ENCODE assay signal across 8 cellular contexts in genomic region chr17:18857864-18858566, GRCh38. TPM values are rescaled to one million over a fixed set of nuclear protein-coding genes. Genes with fewer than 3 reads are reported as not detected.
DNase-seq lines count a peak whose midpoint lies in the region; FAIRE-seq and TF ChIP-seq lines count a peak whose summit lies in the region.

Gene PRPSAP2, plus strand, starts transcription at chr17:18858131. Its CDS starts 7,703 bp downstream, at chr17:18865834.

- peak within 1 kb of the TSS; percentile 95 for H3K9ac ChIP-seq in ES-I3 (ENCODE audit: low read depth, low read length)
- H3K9ac ChIP-seq in SK-N-SH = peak within 1 kb of the TSS; percentile 84
- H3K9ac ChIP-seq in subcutaneous abdominal adipose tissue (ENCODE audit: low read length in 5 of 5) = peak within 1 kb of the TSS in 4 of 5 donors; percentile 43 to 84 (median 78)

- H3K36me3 ChIP-seq in ES-I3 (ENCODE audit: insufficient read depth, low read length) = no peaks in the 10 kb centered on the region
- H3K36me3 ChIP-seq in SK-N-SH (replicated peaks in 1 of 2; ENCODE audit: control insufficient read depth in 1 of 2, insufficient read depth in 2 of 2, low read length in 1 of 2) = no peaks in the 10 kb centered on the region
- no peaks in the 10 kb centered on the region for H3K36me3 ChIP-seq in neutrophil
- H3K36me3 ChIP-seq in subcutaneous abdominal adipose tissue (ENCODE audit: control insufficient read depth in 5 of 5, insufficient read depth in 5 of 5, low read length in 5 of 5) = no peaks in the 10 kb centered on the region

- CTCF ChIA-PET in SK-N-SH (lab: Yijun Ruan, JAX) = interaction anchor here (1.2 to 1.9 kb wide), 2 partner anchors 91 to 103 kb away, joined by 5 to 6 read pairs; no protein-coding TSS in a partner anchor
- CTCF ChIA-PET in activated naive CD4-positive, alpha-beta T cell treated with anti-CD3 and anti-CD28 coated beads, Interleukin-2, amount 10 ng/mL, durations not matched to agents 7 days and 5 days (lab: Charles Lee) = interaction anchor here (1.3 kb wide), 1 partner anchor 146 kb away, joined by 3 read pairs; the partner anchor contains the start of gene FAM83G

- DNase-seq in HFFc6 = peak; percentile 89
- DNase-seq in NCI-H1092 treated with DMSO at 0.1 percent for 48 hours (lab: John Stamatoyannopoulos, UW) = peak; percentile 93
- DNase-seq in SK-N-SH = peak; percentile 99
- DNase-seq in activated naive CD4-positive, alpha-beta T cell treated with anti-CD3 and anti-CD28 coated beads, Interleukin-2, amount 10 ng/mL, durations not matched to agents 7 days and 5 days = peak; percentile 96
- DNase-seq in frontal cortex (ENCODE audit: low spot score in 2 of 2) = peak; percentile 97

- no peaks in the 10 kb centered on the region for H3K27me3 ChIP-seq in SK-N-SH (ENCODE audit: insufficient read depth)
- no peaks in the 10 kb centered on the region for H3K27me3 ChIP-seq in neutrophil
- no peaks in the 10 kb centered on the region for H3K27me3 ChIP-seq in subcutaneous abdominal adipose tissue (ENCODE audit: control insufficient read depth in 5 of 5, insufficient read depth in 4 of 5, low read length in 5 of 5)

- peak within 1 kb of the TSS; percentile 93 for H3K4me3 Mint-ChIP-seq in HFFc6
- peak within 1 kb of the TSS; percentile 90 for H3K4me3 Mint-ChIP-seq in activated naive CD4-positive, alpha-beta T cell treated with anti-CD3 and anti-CD28 coated beads, Interleukin-2, amount 10 ng/mL, durations not matched to agents 7 days and 5 days

- TF ChIP-seq CTCF in HFFc6 (IDR thresholded peaks at IDR 0.05) = no peak
- TF ChIP-seq CTCF in SK-N-SH (IDR thresholded peaks at IDR 0.05) = 0 out of 2 replicates have a peak, but pooled peaks have one; percentile 9
- TF ChIP-seq CTCF in neutrophil (IDR thresholded peaks at IDR 0.05) = peak; percentile 42

- FAIRE-seq in frontal cortex (lab: Jason Lieb, UNC) = no peak

- POLR2A ChIA-PET in SK-N-SH (lab: Yijun Ruan, JAX) = interaction anchor here (0.5 to 1.0 kb wide), 2 partner anchors 68 to 529 kb away, joined by 3 read pairs; no protein-coding TSS in a partner anchor

- H3K27ac Mint-ChIP-seq in HFFc6 = peak within 1 kb of the TSS; percentile 73
- H3K27ac Mint-ChIP-seq in activated naive CD4-positive, alpha-beta T cell treated with anti-CD3 and anti-CD28 coated beads, Interleukin-2, amount 10 ng/mL, durations not matched to agents 7 days and 5 days = peak within 1 kb of the TSS; percentile 90

- H3K27me3 Mint-ChIP-seq in HFFc6 (ENCODE audit: insufficient read depth) = no peaks in the 10 kb centered on the region; the same call in 1 of the 2 replicates
- no peaks in the 10 kb centered on the region for H3K27me3 Mint-ChIP-seq in activated naive CD4-positive, alpha-beta T cell treated with anti-CD3 and anti-CD28 coated beads, Interleukin-2, amount 10 ng/mL, durations not matched to agents 7 days and 5 days

- no peaks in the 10 kb centered on the region for H4K20me1 ChIP-seq in SK-N-SH (ENCODE audit: insufficient read depth)

- H3K79me2 ChIP-seq in SK-N-SH (ENCODE audit: insufficient read depth) = peaks cover 60% of the 10 kb centered on the region

- H3K4me1 ChIP-seq in ES-I3 (ENCODE audit: insufficient read depth, low read length) (peaks cover 5% of the 10 kb centered on the region; the same call in 1 of the 2 replicates), SK-N-SH (ENCODE audit: control insufficient read depth in 1 of 2, insufficient read depth in 2 of 2, low read depth in 1 of 2, low read length in 1 of 2) (peaks cover 7 to 17% of the 10 kb centered on the region in 2 experiments; a peak in 3 of 4 replicates), neutrophil (ENCODE audit: control insufficient read depth in 1 of 2, insufficient read depth in 1 of 2, low read depth in 1 of 2, low read length in 1 of 2) (peaks cover 36 to 38% of the 10 kb centered on the region in 2 experiments), subcutaneous abdominal adipose tissue (ENCODE audit: control insufficient read depth in 5 of 5, insufficient read depth in 5 of 5, low read length in 5 of 5) (peaks cover 0 to 37% (median 27%) of the 10 kb centered on the region in 5 donors)

- H3K27ac ChIP-seq in SK-N-SH (ENCODE audit: low read depth in 2 of 2, low read length in 1 of 2) (peak within 1 kb of the TSS; percentile 54 to 89; a peak in 3 of 4 replicates), neutrophil (peak within 1 kb of the TSS; percentile 80), subcutaneous abdominal adipose tissue (ENCODE audit: low read depth, low read length) (peak within 1 kb of the TSS; percentile 58)

- H3K9me2 ChIP-seq in SK-N-SH = no peaks in the 10 kb centered on the region

- H3K4me1 Mint-ChIP-seq in HFFc6 (ENCODE audit: low read depth) = peaks cover 39% of the 10 kb centered on the region
- peaks cover 59% of the 10 kb centered on the region for H3K4me1 Mint-ChIP-seq in activated naive CD4-positive, alpha-beta T cell treated with anti-CD3 and anti-CD28 coated beads, Interleukin-2, amount 10 ng/mL, durations not matched to agents 7 days and 5 days

- WGBS in SK-N-SH (ENCODE audit: low lambda C conversion rate) = 0% methylated on average over 20 of the region's 58 CpGs

- peak within 1 kb of the TSS; percentile 72 to 77 for H3K4me3 ChIP-seq in SK-N-SH (ENCODE audit: low read depth in 2 of 2, low read length in 1 of 2)
- peak within 1 kb of the TSS; percentile 73 to 82 for H3K4me3 ChIP-seq in neutrophil (ENCODE audit: low read depth in 1 of 2, low read length in 1 of 2)
- peak within 1 kb of the TSS; percentile 72 to 83 (median 73) for H3K4me3 ChIP-seq in subcutaneous abdominal adipose tissue (ENCODE audit: low read depth in 1 of 5, low read length in 5 of 5)

- peak within 1 kb of the TSS; percentile 79 for H2AFZ ChIP-seq in SK-N-SH (ENCODE audit: low read depth)

- H3F3A ChIP-seq in SK-N-SH (replicated peaks; ENCODE audit: insufficient read depth) = no peaks in the 10 kb centered on the region

- peaks cover 8% of the 10 kb centered on the region; the same call in 1 of the 2 replicates for H3K36me3 Mint-ChIP-seq in HFFc6 (ENCODE audit: low read depth)
- H3K36me3 Mint-ChIP-seq in activated naive CD4-positive, alpha-beta T cell treated with anti-CD3 and anti-CD28 coated beads, Interleukin-2, amount 10 ng/mL, durations not matched to agents 7 days and 5 days = peaks cover 12% of the 10 kb centered on the region

- no peaks in the 10 kb centered on the region for H3K9me3 Mint-ChIP-seq in HFFc6
- no peaks in the 10 kb centered on the region for H3K9me3 Mint-ChIP-seq in activated naive CD4-positive, alpha-beta T cell treated with anti-CD3 and anti-CD28 coated beads, Interleukin-2, amount 10 ng/mL, durations not matched to agents 7 days and 5 days

- TF ChIP-seq EP300 in SK-N-SH (IDR thresholded peaks at IDR 0.05; ENCODE audit: borderline replicate concordance in 1 of 2, low read depth in 1 of 2, low read length in 1 of 2) = no peak

- no peaks in the 10 kb centered on the region for H3K9me3 ChIP-seq in ES-I3 (ENCODE audit: control insufficient read depth, insufficient read depth, low read length)
- no peaks in the 10 kb centered on the region for H3K9me3 ChIP-seq in SK-N-SH
- H3K9me3 ChIP-seq in neutrophil = no peaks in the 10 kb centered on the region
- H3K9me3 ChIP-seq in subcutaneous abdominal adipose tissue (ENCODE audit: control insufficient read depth in 5 of 5, low read length in 5 of 5) = no peaks in the 10 kb centered on the region

- no peak for TF ChIP-seq RAD21 in SK-N-SH (IDR thresholded peaks at IDR 0.05; ENCODE audit: low read length)

- H3K4me2 ChIP-seq in SK-N-SH = peak within 1 kb of the TSS; percentile 87

TF ChIP-seq in SK-N-SH, 30 proteins besides CTCF, POLR2A, EP300 and RAD21:
- TF ChIP-seq YY1 (IDR thresholded peaks at IDR 0.05; ENCODE audit: low read depth) = peak; percentile 77; the same call in 1 of the 2 replicates
- peak; percentile 27; the same call in 1 of the 2 replicates for TF ChIP-seq NRF1 (IDR thresholded peaks at IDR 0.05; ENCODE audit: low read depth, low read length)
- TF ChIP-seq POLR2AphosphoS5 (IDR thresholded peaks at IDR 0.05; ENCODE audit: low read depth, low read length) = peak; percentile 82
- no peak for TF ChIP-seq IRF3 (IDR thresholded peaks at IDR 0.05; ENCODE audit: low read depth, low read length)
- TF ChIP-seq TAF1 (IDR thresholded peaks at IDR 0.05; ENCODE audit: borderline replicate concordance, low read depth, low read length) = peak; percentile 78
- TF ChIP-seq CHD2 (IDR thresholded peaks at IDR 0.05; ENCODE audit: low read length, partially characterized antibody) = no peak

RNA-seq across cellular contexts. Expression of gene PRPSAP2, which starts in this region (rescaled TPM):
- 10 to 100 TPM; 20.4 to 27.2 (median 23.1) TPM for total RNA-seq in HFFc6 (2021; fragmentation: NEBNext Ultra II Directional; extraction: Animal tissue kit (Norgen Biotek cat#: 25700))
- polyA plus RNA-seq in SK-N-SH (2012; rRNA removed) = 27.6 and 36.6 TPM in 2 replicates
- polyA plus RNA-seq in SK-N-SH (2012; cell fraction: cytosol; rRNA removed) = 35.6 and 36.2 TPM in 2 replicates
- polyA plus RNA-seq in SK-N-SH (2012; cell fraction: nucleus; rRNA removed) = 22.0 and 34.2 TPM in 2 replicates
- total RNA-seq in frontal cortex = 164 TPM

Comparison
In these comparisons a context has a peak if more than half of its experiments do, and no peak if none do; other contexts are left out.
1. Peak in every context shown above with its lines: DNase-seq, H3K4me3 ChIP-seq and H3K27ac ChIP-seq.